Comparison of ENCODE assay signal across 3 cellular contexts in the genomic region with DNA sequence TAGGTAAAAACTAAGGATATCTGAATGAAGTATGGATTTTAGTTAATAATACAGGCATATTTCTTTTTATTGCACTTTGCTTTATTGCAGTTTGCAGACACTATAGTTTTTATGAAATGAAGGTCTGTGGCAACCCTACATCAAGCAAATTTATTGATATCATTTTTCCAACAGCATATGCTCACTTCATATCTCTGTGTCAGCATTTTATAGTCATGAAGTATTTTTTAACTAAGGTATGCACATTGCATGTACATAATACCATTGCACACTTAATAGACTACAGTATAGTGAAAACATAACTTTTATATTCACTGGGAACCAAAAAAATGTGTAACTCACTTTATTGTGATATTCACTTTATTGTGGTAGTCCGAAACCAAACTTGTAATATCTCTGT.
A peak's percentile ranks its signal among the peaks of the same experiment; 100 is the strongest.
TF ChIP-seq lines count a peak whose summit lies in the region.

No MANE protein-coding gene starts in this region.

TF ChIP-seq in A549, 52 proteins besides CTCF, POLR2A, EP300 and RAD21:
- no peak for TF ChIP-seq RNF2 (IDR thresholded peaks at IDR 0.05; ENCODE audit: borderline replicate concordance, low read depth)
- no peak for TF ChIP-seq NR3C1 (IDR thresholded peaks at IDR 0.05)
- TF ChIP-seq MAFK (IDR thresholded peaks at IDR 0.05; ENCODE audit: partially characterized antibody), result peak; percentile 66
- no peak for TF ChIP-seq MYC (IDR thresholded peaks at IDR 0.05; ENCODE audit: borderline replicate concordance, low read length)

TF ChIP-seq in IMR-90, 13 proteins besides CTCF, POLR2A, EP300 and RAD21:
- TF ChIP-seq MAFK (IDR thresholded peaks at IDR 0.05; ENCODE audit: low read depth, low read length) (peak; percentile 75), MAZ (IDR thresholded peaks at IDR 0.05; ENCODE audit: borderline replicate concordance, low read depth, low read length) (no peak)

TF ChIP-seq in H1, 55 proteins besides CTCF, POLR2A, EP300 and RAD21:
- TF ChIP-seq GABPA (IDR thresholded peaks at IDR 0.05; ENCODE audit: borderline replicate concordance, insufficient read depth, low read length), result no peak
- TF ChIP-seq MAFK (IDR thresholded peaks at IDR 0.05; ENCODE audit: low read depth, low read length), result peak; percentile 5; the same call in 1 of the 2 replicates
